ENCODE assay signal across 8 cellular contexts in genomic region chr18:74652392-74652988, GRCh38. TPM values are rescaled to one million over a fixed set of nuclear protein-coding genes. Genes with fewer than 3 reads are reported as not detected.
A peak's percentile ranks its signal among the peaks of the same experiment; 100 is the strongest.
DNase-seq lines count a peak whose midpoint lies in the region; ATAC-seq lines count a peak whose summit lies in the region.

No MANE protein-coding gene starts in this region.

- H2BK15ac ChIP-seq in mesendoderm (replicated peaks; ENCODE audit: low read depth), result no peak overlapping the region

- H4K5ac ChIP-seq in mesendoderm (ENCODE audit: low read length), result no peak overlapping the region

- H3K9ac ChIP-seq in mesendoderm (ENCODE audit: low read length), result no peak overlapping the region

- no peaks in the 10 kb centered on the region for H3K36me3 ChIP-seq in mesendoderm (ENCODE audit: control insufficient read depth, insufficient read depth, low read length)

- H3K79me1 ChIP-seq in mesendoderm (ENCODE audit: low read length), result no peaks in the 10 kb centered on the region

- H2BK5ac ChIP-seq in mesendoderm (ENCODE audit: low read length), result no peak overlapping the region

- no CpG with 5 or more reads among the region's 4 CpGs for WGBS in mesendoderm (ENCODE audit: extremely low coverage, insufficient coverage, low lambda C conversion rate)

- H3K4me1 ChIP-seq in mesendoderm (ENCODE audit: control insufficient read depth, low read depth, low read length), result no peaks in the 10 kb centered on the region

- ATAC-seq in HG03159 (IDR thresholded peaks at IDR 0.05; ENCODE audit: unreplicated experiment), result peak; percentile 63
- ATAC-seq in HG03432 (IDR thresholded peaks at IDR 0.05; ENCODE audit: unreplicated experiment), result no peak

- H3K27ac ChIP-seq in mesendoderm (ENCODE audit: low read depth, low read length), result no peak overlapping the region
- no peak overlapping the region for H3K27ac ChIP-seq in caudate nucleus (ENCODE audit: low read depth, low read length)

- peak; percentile 6 for DNase-seq in NCI-H1436 treated with DMSO at 0.1 percent for 48 hours (lab: John Stamatoyannopoulos, UW)
- no peak for DNase-seq in NCI-H1436 (lab: John Stamatoyannopoulos, UW)
- DNase-seq in NCI-H526 (lab: John Stamatoyannopoulos, UW), result peak; percentile 25 to 73
- DNase-seq in cerebellar cortex (ENCODE audit: low spot score), result peak; percentile 51
- DNase-seq in mesendoderm, result peak; percentile 55
- no peak for DNase-seq in caudate nucleus (lab: John Stamatoyannopoulos, UW)

- H4K8ac ChIP-seq in mesendoderm (ENCODE audit: low read depth, low read length), result no peak overlapping the region

- H3K4me2 ChIP-seq in mesendoderm (ENCODE audit: low read length), result no peak overlapping the region

- H3K4me3 ChIP-seq in mesendoderm (ENCODE audit: low read length), result no peak overlapping the region

- no peak overlapping the region for H2AK5ac ChIP-seq in mesendoderm (ENCODE audit: low read length)

- H3K56ac ChIP-seq in mesendoderm (ENCODE audit: low read length), result no peak overlapping the region

- no peak overlapping the region for H3K4ac ChIP-seq in mesendoderm (ENCODE audit: low read depth, low read length)

- no peak overlapping the region for H3K23ac ChIP-seq in mesendoderm (ENCODE audit: low read length)

- H3K18ac ChIP-seq in mesendoderm (ENCODE audit: low read length), result no peak overlapping the region

- H2BK120ac ChIP-seq in mesendoderm (ENCODE audit: low read depth, low read length), result no peak overlapping the region

- H3K27me3 ChIP-seq in mesendoderm (ENCODE audit: insufficient read depth, low read length, poor library complexity), result no peaks in the 10 kb centered on the region

- H3K79me2 ChIP-seq in mesendoderm (ENCODE audit: control insufficient read depth, insufficient read depth, low read length), result no peaks in the 10 kb centered on the region

RNA-seq across cellular contexts. Expression of gene ZNF407, which starts 54.8 kb away (rescaled TPM):
- 2.7 TPM for polyA plus RNA-seq in mesendoderm (2013, experiment 1 of 2)
- 2.6 TPM for polyA plus RNA-seq in mesendoderm (2013, experiment 2 of 2)

Comparison
In these comparisons a context has a peak if more than half of its experiments do, and no peak if none do; other contexts are left out.
1. DNase-seq: peak in NCI-H1436 treated with DMSO at 0.1 percent for 48 hours (single experiment), NCI-H526 (2 of 2), cerebellar cortex (single experiment) and mesendoderm (single experiment); none in NCI-H1436 (single experiment) and caudate nucleus (0 of 61).